8 cellular contexts compared by ENCODE assay signal in the genomic region with DNA sequence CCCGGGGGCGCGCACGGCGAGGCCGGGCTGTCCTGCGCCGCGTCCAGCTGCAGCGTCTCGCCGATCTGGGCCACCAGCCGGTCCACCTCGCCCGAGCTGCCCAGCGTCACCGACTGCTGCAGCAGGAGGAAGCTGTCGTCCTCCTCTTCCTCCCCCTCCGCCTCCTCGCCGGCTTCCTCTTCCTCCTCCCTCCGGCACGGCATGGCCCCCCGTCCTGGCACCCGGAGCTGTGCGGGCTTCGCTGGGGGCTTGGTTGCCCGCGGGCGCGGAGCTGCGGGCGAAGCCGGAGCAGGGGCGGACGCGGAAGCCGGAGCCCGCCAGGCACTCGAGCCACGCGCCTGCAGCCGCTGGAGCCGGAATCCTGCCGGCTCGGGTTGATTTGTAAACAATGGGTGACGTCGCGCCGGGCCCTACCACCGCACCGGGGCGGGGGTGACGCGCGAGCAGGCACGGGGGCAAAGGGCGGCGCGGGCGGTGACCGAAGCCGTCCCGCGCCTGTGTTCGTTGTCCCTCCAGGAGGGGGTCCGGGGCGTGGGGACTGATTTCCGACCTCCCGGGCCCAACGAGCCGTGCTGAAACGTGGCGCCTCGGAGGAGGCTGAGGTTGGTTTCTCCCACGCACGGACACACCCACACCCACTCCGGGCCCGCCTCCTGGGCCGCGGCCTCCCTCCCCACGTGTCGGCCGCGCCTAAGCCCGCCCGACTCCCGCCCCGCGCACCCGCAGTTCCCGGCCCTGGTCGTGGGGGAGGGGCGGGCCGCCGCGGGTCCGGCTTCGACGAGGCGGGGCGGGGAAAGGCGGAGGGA. TPM values are rescaled to one million over a fixed set of nuclear protein-coding genes. Genes with fewer than 3 reads are reported as not detected.
DNase-seq lines count a peak whose midpoint lies in the region; ATAC-seq, FAIRE-seq and TF ChIP-seq lines count a peak whose summit lies in the region.

A gene with protein sequence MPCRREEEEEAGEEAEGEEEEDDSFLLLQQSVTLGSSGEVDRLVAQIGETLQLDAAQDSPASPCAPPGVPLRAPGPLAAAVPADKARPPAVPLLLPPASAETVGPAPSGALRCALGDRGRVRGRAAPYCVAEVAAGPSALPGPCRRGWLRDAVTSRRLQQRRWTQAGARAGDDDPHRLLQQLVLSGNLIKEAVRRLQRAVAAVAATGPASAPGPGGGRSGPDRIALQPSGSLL (minus strand): TSS at position 360 of the 806 bp plus-strand sequence. CDS start 157 bp downstream, at position 203.

- H2BK20ac ChIP-seq in H1 (ENCODE audit: low read length) = no peak within 1 kb of the TSS; the same call in 1 of the 2 replicates

- CTCF ChIA-PET in CD8-positive, alpha-beta T cell (lab: Charles Lee) = interaction anchor here (1.2 to 5.0 kb wide), 4 partner anchors 15 to 67 kb away, joined by 3 to 31 read pairs (median 16); a partner anchor contains a TSS
- CTCF ChIA-PET in H1 (lab: Charles Lee; ENCODE audit: partially characterized antibody) = interaction anchor here (0.6 to 3.7 kb wide), 5 partner anchors 15 to 100 kb away, joined by 3 to 28 read pairs (median 4); a partner anchor contains a TSS

- H3K79me2 ChIP-seq in H1 (ENCODE audit: control insufficient read depth in 1 of 2, insufficient read depth in 2 of 2, low read length in 2 of 2) = peaks cover 29 to 47% of the 10 kb centered on the region in 2 experiments

- DNase-seq in CD8-positive, alpha-beta T cell = peak; percentile 80 to 94 (median 85)
- peak; percentile 82 for DNase-seq in NOMO-1 treated with DMSO at 0.1 percent for 48 hours (lab: John Stamatoyannopoulos, UW; ENCODE audit: unreplicated experiment)
- DNase-seq in activated CD8-positive, alpha-beta memory T cell treated with anti-CD3 and anti-CD28 coated beads, Interleukin-2, amount 50 U/mL, for 1 hour (ENCODE audit: extremely low read depth) = peak; percentile 50
- DNase-seq in H1 (ENCODE audit: low read depth in 1 of 2, low spot score in 2 of 2) = peak in 1 of 2 experiments; percentile 95
- DNase-seq in mesenteric fat pad (ENCODE audit: low spot score) = peak; percentile 96
- DNase-seq in stimulated activated CD8-positive, alpha-beta memory T cell treated with anti-CD3 and anti-CD28 coated beads, Interleukin-12 subunit alpha, Interleukin-12 subunit beta, amount 100 ng/mL, for 4 hours (ENCODE audit: low read depth) = peak; percentile 76

- H3K4me1 Mint-ChIP-seq in CD8-positive, alpha-beta T cell (ENCODE audit: low read depth) = peaks cover 39% of the 10 kb centered on the region

- H2BK120ac ChIP-seq in H1 (replicated peaks; ENCODE audit: low read depth, low read length) = peak within 1 kb of the TSS; percentile 49

- H2BK5ac ChIP-seq in H1 (ENCODE audit: low read depth, low read length) = peak within 1 kb of the TSS; percentile 98

- TF ChIP-seq CTCF in CD8-positive, alpha-beta T cell (IDR thresholded peaks at IDR 0.05) = no peak
- no peak for TF ChIP-seq CTCF in H1 (IDR thresholded peaks at IDR 0.05; ENCODE audit: control extremely low read depth in 1 of 3, insufficient read depth in 1 of 3, low read depth in 1 of 3, low read length in 3 of 3)

- H2AK5ac ChIP-seq in H1 (ENCODE audit: low read depth, low read length) = no peak within 1 kb of the TSS

- H3K9ac ChIP-seq in H1 (replicated peaks in 1 of 4; ENCODE audit: extremely low read depth in 1 of 4, low read depth in 3 of 4, low read length in 3 of 4) = peak within 1 kb of the TSS; percentile 91 to 97 (median 94)

- intact Hi-C loops in CD8-positive, alpha-beta T cell (cut with DNase I, micrococcal nuclease) = loop anchor here (1.0 to 10.0 kb wide), 7 partner anchors 14 to 306 kb away; a partner anchor contains a TSS

- H3K4me1 ChIP-seq in CD8-positive, alpha-beta T cell (ENCODE audit: insufficient read depth, low read length) = peaks cover 34% of the 10 kb centered on the region
- H3K4me1 ChIP-seq in H1 (replicated peaks in 1 of 4; ENCODE audit: control insufficient read depth in 3 of 4, insufficient read depth in 4 of 4, low read length in 3 of 4) = peaks cover 8 to 22% (median 12%) of the 10 kb centered on the region in 4 experiments

- 2% methylated on average over 36 of the region's 103 CpGs; no CpG with 5 or more reads in 1 of the 2 experiments for WGBS in H1 (ENCODE audit: extremely low coverage in 1 of 2, insufficient coverage in 1 of 2, insufficient read length in 1 of 2, insufficient replicate concordance in 2 of 2, low coverage in 1 of 2, low lambda C conversion rate in 2 of 2, missing lambda C conversion rate in 1 of 2), 2 experiments

- H4K20me1 ChIP-seq in H1 (replicated peaks in 1 of 2; ENCODE audit: control insufficient read depth in 1 of 2, insufficient read depth in 2 of 2, low read length in 2 of 2) = peaks cover 14 to 19% of the 10 kb centered on the region in 2 experiments

- peaks cover 4% of the 10 kb centered on the region; the same call in 1 of the 2 replicates for H3K79me1 ChIP-seq in H1 (ENCODE audit: low read depth, low read length)

- no peaks in the 10 kb centered on the region for H3K9me3 ChIP-seq in CD8-positive, alpha-beta T cell (ENCODE audit: low read length)
- H3K9me3 ChIP-seq in H1 (ENCODE audit: insufficient read depth in 2 of 2, low read depth in 1 of 2, low read length in 1 of 2) = no peaks in the 10 kb centered on the region

- no peak within 1 kb of the TSS for H3K23ac ChIP-seq in H1 (ENCODE audit: insufficient read length)

- peaks cover 18% of the 10 kb centered on the region for H3K36me3 Mint-ChIP-seq in CD8-positive, alpha-beta T cell

- FAIRE-seq in H1 (lab: Jason Lieb, UNC) = no peak

- peak within 1 kb of the TSS; percentile 91 for H3K18ac ChIP-seq in H1 (ENCODE audit: extremely low read depth, low read length)

- H2BK12ac ChIP-seq in H1 (ENCODE audit: low read depth, low read length) = peak within 1 kb of the TSS; percentile 80; the same call in 1 of the 2 replicates

- POLR2A ChIA-PET in CD8-positive, alpha-beta T cell (lab: Charles Lee) = interaction anchor here (0.8 to 8.7 kb wide), 8 partner anchors 9 to 67 kb away, joined by 3 to 130 read pairs (median 4); a partner anchor contains a TSS
- POLR2A ChIA-PET in H1 (lab: Charles Lee; ENCODE audit: partially characterized antibody) = interaction anchor here (1.1 to 5.9 kb wide), 13 partner anchors 11 to 99 kb away, joined by 3 to 75 read pairs (median 7); a partner anchor contains a TSS

- H3K56ac ChIP-seq in H1 (replicated peaks; ENCODE audit: insufficient read length, low read depth, low read length) = peak within 1 kb of the TSS; percentile 90

- H3K4ac ChIP-seq in H1 (replicated peaks; ENCODE audit: insufficient read length, low read depth, low read length) = peak within 1 kb of the TSS; percentile 80

- TF ChIP-seq POLR2A in H1 (IDR thresholded peaks at IDR 0.05; ENCODE audit: control extremely low read depth in 1 of 2, low read depth in 2 of 2, low read length in 2 of 2) = peak; percentile 69 to 84

- H3K36me3 ChIP-seq in CD8-positive, alpha-beta T cell (ENCODE audit: insufficient read depth, low read length) = no peaks in the 10 kb centered on the region
- peaks cover 0 to 21% (median 3%) of the 10 kb centered on the region in 4 experiments; a peak in 4 of 8 replicates for H3K36me3 ChIP-seq in H1 (ENCODE audit: control insufficient read depth in 2 of 4, insufficient read depth in 4 of 4, low read length in 3 of 4)

- peak within 1 kb of the TSS; percentile 92 for H3K4me3 ChIP-seq in CD8-positive, alpha-beta T cell (ENCODE audit: low read depth, low read length)
- peak within 1 kb of the TSS; percentile 84 to 92 (median 91) for H3K4me3 ChIP-seq in H1 (ENCODE audit: extremely low read depth in 1 of 4, insufficient read depth in 2 of 4, low read depth in 3 of 4, low read length in 4 of 4)

- no peaks in the 10 kb centered on the region for H3K9me3 Mint-ChIP-seq in CD8-positive, alpha-beta T cell

- peak within 1 kb of the TSS; percentile 99 for H3K27ac ChIP-seq in CD8-positive, alpha-beta T cell (ENCODE audit: low read depth, low read length)
- H3K27ac ChIP-seq in H1 (ENCODE audit: low read depth, low read length) = peak within 1 kb of the TSS; percentile 99

- peak within 1 kb of the TSS; percentile 84 for H4K5ac ChIP-seq in H1 (ENCODE audit: insufficient read length, low read depth, low read length)

- peak in 1 of 2 experiments; percentile 93; a peak in 2 of 3 replicates for TF ChIP-seq EP300 in H1 (IDR thresholded peaks at IDR 0.05; ENCODE audit: borderline replicate concordance in 1 of 2, low read depth in 2 of 2, low read length in 2 of 2)

- H3K27me3 ChIP-seq in CD8-positive, alpha-beta T cell (ENCODE audit: insufficient read depth, low read length) = no peaks in the 10 kb centered on the region
- no peaks in the 10 kb centered on the region for H3K27me3 ChIP-seq in H1 (replicated peaks in 1 of 4; ENCODE audit: control insufficient read depth in 3 of 4, extremely low read depth in 1 of 4, insufficient read depth in 3 of 4, low read length in 3 of 4)

- TF ChIP-seq RAD21 in H1 (IDR thresholded peaks at IDR 0.05 in 1 of 2, conservative IDR thresholded peaks at IDR 0.05 in 1 of 2; ENCODE audit: low read depth in 2 of 2, low read length in 2 of 2) = no peak

- H4K91ac ChIP-seq in H1 (replicated peaks; ENCODE audit: insufficient read length, low read length) = peak within 1 kb of the TSS; percentile 88

- peak within 1 kb of the TSS; percentile 84 to 96 for H3K4me2 ChIP-seq in H1 (ENCODE audit: insufficient read depth in 1 of 2, low read depth in 2 of 2, low read length in 2 of 2)

- H3K4me3 Mint-ChIP-seq in CD8-positive, alpha-beta T cell = peak within 1 kb of the TSS; percentile 97

- H2BK15ac ChIP-seq in H1 (ENCODE audit: low read length) = no peak within 1 kb of the TSS; the same call in 1 of the 2 replicates

- no peak within 1 kb of the TSS; the same call in 1 of the 2 replicates for H2AFZ ChIP-seq in H1 (ENCODE audit: low read length)

- ATAC-seq in CD8-positive, alpha-beta T cell = peak; percentile 89
- ATAC-seq in GM19438 (IDR thresholded peaks at IDR 0.05; ENCODE audit: low read depth, unreplicated experiment) = peak; percentile 79
- peak; percentile 69 for ATAC-seq in HG03565 (IDR thresholded peaks at IDR 0.05; ENCODE audit: unreplicated experiment)

- peak within 1 kb of the TSS; percentile 96 for H3K27ac Mint-ChIP-seq in CD8-positive, alpha-beta T cell

- H3K14ac ChIP-seq in H1 (ENCODE audit: insufficient read length) = no peak within 1 kb of the TSS

- peaks cover 21% of the 10 kb centered on the region for H3K23me2 ChIP-seq in H1 (ENCODE audit: low read depth, low read length)

- H3K27me3 Mint-ChIP-seq in CD8-positive, alpha-beta T cell (ENCODE audit: low read depth) = no peaks in the 10 kb centered on the region

- H4K8ac ChIP-seq in H1 (ENCODE audit: extremely low read depth, insufficient read depth, low read length) = peak within 1 kb of the TSS; percentile 99

RNA-seq across cellular contexts. Expression of the gene that starts here (rescaled TPM):
- total RNA-seq in CD8-positive, alpha-beta T cell = 10 to 100 TPM; 20.8 to 22.3 TPM
- 83.0 and 87.7 TPM in 2 replicates for total RNA-seq in H1 (2021; fragmentation: NEBNext Ultra II Directional; extraction: Animal tissue kit (Norgen Biotek cat#: 25700))
- 47.4 and 58.4 TPM in 2 replicates for polyA plus RNA-seq in H1 (2011; rRNA removed)
- 54.6 TPM for polyA plus RNA-seq in H1 (2011; cell fraction: cytosol; rRNA removed)
- polyA plus RNA-seq in H1 (2011; cell fraction: nucleus; rRNA removed) = 29.8 TPM
- 50.6 to 52.8 TPM (median 51.5 TPM) in 4 replicates for polyA plus RNA-seq in H1 (2012, experiment 1 of 2)
- polyA plus RNA-seq in H1 (2012, experiment 2 of 2) = 75.4 TPM
- polyA plus RNA-seq in H1 (2013, experiment 1 of 2) = 43.8 TPM
- 43.0 TPM for polyA plus RNA-seq in H1 (2013, experiment 2 of 2)
- 18.1 and 25.2 TPM in 2 replicates for polyA minus RNA-seq in H1 (2011; rRNA and poly(A)+ RNA removed)
- 32.4 TPM for polyA minus RNA-seq in H1 (2011; cell fraction: cytosol; rRNA and poly(A)+ RNA removed)
- polyA minus RNA-seq in H1 (2011; cell fraction: nucleus; rRNA and poly(A)+ RNA removed) = 34.7 TPM
- total RNA-seq in mesenteric fat pad = 8.4 TPM
